In the genomic region with DNA sequence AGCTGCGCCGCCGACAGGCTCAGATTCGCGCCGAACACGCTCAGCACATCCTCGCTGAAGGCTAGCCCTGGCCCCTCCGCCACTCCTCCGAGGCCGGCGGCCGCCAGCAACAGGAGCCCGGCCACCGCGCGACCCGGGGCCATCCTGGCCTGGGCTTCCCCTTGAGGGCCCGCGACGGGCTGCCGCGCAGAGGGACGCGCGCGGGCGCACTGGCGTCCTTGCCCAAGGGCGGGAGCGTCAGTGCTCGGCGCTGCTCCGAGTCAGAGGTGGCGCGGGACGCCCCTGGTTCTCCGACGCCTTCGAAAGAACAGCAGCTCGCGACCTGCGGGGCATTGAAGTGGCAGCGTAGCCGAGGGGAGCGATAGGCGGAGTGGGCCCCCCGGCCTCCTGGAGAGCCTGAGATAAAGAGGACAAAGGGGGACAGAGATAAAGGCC, we compare ENCODE assay signal across 8 cellular contexts. TPM values are rescaled to one million over a fixed set of nuclear protein-coding genes. Genes with fewer than 3 reads are reported as not detected.
DNase-seq lines count a peak whose midpoint lies in the region; ATAC-seq, FAIRE-seq and TF ChIP-seq lines count a peak whose summit lies in the region.

No MANE protein-coding gene starts in this region.

- no peak for FAIRE-seq in RCC 7860 (lab: Jason Lieb, UNC)

- H3K27ac ChIP-seq in CD8-positive, alpha-beta memory T cell (ENCODE audit: low read depth, low read length), result peak overlapping the region; percentile 93
- peak overlapping the region in 1 of 2 experiments; percentile 51; a peak in 3 of 4 replicates for H3K27ac ChIP-seq in SK-N-SH (ENCODE audit: low read depth in 2 of 2, low read length in 1 of 2)

- TF ChIP-seq EP300 in SK-N-SH (IDR thresholded peaks at IDR 0.05; ENCODE audit: borderline replicate concordance in 1 of 2, low read depth in 1 of 2, low read length in 1 of 2), result no peak

- intact Hi-C loops in left ventricle myocardium superior (cut with micrococcal nuclease), result no loop called here

- H3K27me3 ChIP-seq in CD8-positive, alpha-beta memory T cell (ENCODE audit: insufficient read depth, low read length, poor library complexity, severe bottlenecking), result no peaks in the 10 kb centered on the region
- H3K27me3 ChIP-seq in SK-N-SH (ENCODE audit: insufficient read depth), result no peaks in the 10 kb centered on the region; the same call in 1 of the 2 replicates

- DNase-seq in CD8-positive, alpha-beta memory T cell, result peak in 3 of 5 donors; percentile 56 to 81 (median 58)
- peak; percentile 84 for DNase-seq in SK-N-SH
- peak; percentile 42 for DNase-seq in activated naive CD8-positive, alpha-beta T cell treated with anti-CD3 and anti-CD28 coated beads, Interleukin-2, amount 50 U/mL, for 16 hours (ENCODE audit: low read depth, low spot score)
- DNase-seq in left ventricle myocardium superior, result peak; percentile 72
- DNase-seq in retina, result peak; percentile 92
- DNase-seq in RCC 7860 (ENCODE audit: low spot score), result no peak

- no peaks in the 10 kb centered on the region for H3K79me2 ChIP-seq in SK-N-SH (ENCODE audit: insufficient read depth)

- no peaks in the 10 kb centered on the region for H3K9me3 ChIP-seq in CD8-positive, alpha-beta memory T cell (ENCODE audit: low read length)
- H3K9me3 ChIP-seq in SK-N-SH, result no peaks in the 10 kb centered on the region

- H3F3A ChIP-seq in SK-N-SH (replicated peaks; ENCODE audit: insufficient read depth), result no peaks in the 10 kb centered on the region

- ATAC-seq in GM19395 (IDR thresholded peaks at IDR 0.05; ENCODE audit: unreplicated experiment), result peak; percentile 46
- peak; percentile 32 for ATAC-seq in HG03469 (IDR thresholded peaks at IDR 0.05; ENCODE audit: unreplicated experiment)
- ATAC-seq in left ventricle myocardium superior, result peak; percentile 86

- CTCF ChIA-PET in CD8-positive, alpha-beta memory T cell (lab: Charles Lee), result interaction anchor here (1.1 to 1.8 kb wide), 4 partner anchors 14 to 86 kb away, joined by 4 to 5 read pairs (median 4); no protein-coding TSS in a partner anchor
- CTCF ChIA-PET in SK-N-SH (lab: Yijun Ruan, JAX), result interaction anchor here (1.1 to 1.4 kb wide), 2 partner anchors 15 to 57 kb away, joined by 3 read pairs; no protein-coding TSS in a partner anchor

- H3K4me1 Mint-ChIP-seq in CD8-positive, alpha-beta memory T cell, result peaks cover 35 to 57% (median 56%) of the 10 kb centered on the region in 3 donors

- H3K36me3 Mint-ChIP-seq in CD8-positive, alpha-beta memory T cell, result peaks cover 0 to 12% (median 0%) of the 10 kb centered on the region in 3 donors

- H3K9me2 ChIP-seq in SK-N-SH, result no peaks in the 10 kb centered on the region

- no peaks in the 10 kb centered on the region for H3K36me3 ChIP-seq in CD8-positive, alpha-beta memory T cell (ENCODE audit: insufficient read depth, low read length)
- no peaks in the 10 kb centered on the region for H3K36me3 ChIP-seq in SK-N-SH (replicated peaks in 1 of 2; ENCODE audit: control insufficient read depth in 1 of 2, insufficient read depth in 2 of 2, low read length in 1 of 2)

- TF ChIP-seq CTCF in SK-N-SH (IDR thresholded peaks at IDR 0.05), result no peak

- H3K4me3 Mint-ChIP-seq in CD8-positive, alpha-beta memory T cell, result peak overlapping the region; percentile 90 to 95 (median 91)

- peak overlapping the region; percentile 92 to 99 (median 96) for H3K27ac Mint-ChIP-seq in CD8-positive, alpha-beta memory T cell

- H4K20me1 ChIP-seq in SK-N-SH (ENCODE audit: insufficient read depth), result no peaks in the 10 kb centered on the region

- no peaks in the 10 kb centered on the region for H3K27me3 Mint-ChIP-seq in CD8-positive, alpha-beta memory T cell

- H3K4me2 ChIP-seq in SK-N-SH, result peak overlapping the region; percentile 98

- no peaks in the 10 kb centered on the region for H3K9me3 Mint-ChIP-seq in CD8-positive, alpha-beta memory T cell

- peak overlapping the region; percentile 58; the same call in 1 of the 2 replicates for H3K9ac ChIP-seq in SK-N-SH

- peaks cover 42% of the 10 kb centered on the region for H3K4me1 ChIP-seq in CD8-positive, alpha-beta memory T cell (ENCODE audit: insufficient read depth, low read length)
- peaks cover 0 to 9% of the 10 kb centered on the region in 2 experiments; a peak in 1 of 4 replicates for H3K4me1 ChIP-seq in SK-N-SH (ENCODE audit: control insufficient read depth in 1 of 2, insufficient read depth in 2 of 2, low read depth in 1 of 2, low read length in 1 of 2)

- H2AFZ ChIP-seq in SK-N-SH (ENCODE audit: low read depth), result peak overlapping the region; percentile 100

- H3K4me3 ChIP-seq in CD8-positive, alpha-beta memory T cell (ENCODE audit: low read length), result peak overlapping the region; percentile 83
- peak overlapping the region; percentile 71 to 78 for H3K4me3 ChIP-seq in SK-N-SH (ENCODE audit: low read depth in 2 of 2, low read length in 1 of 2)

- TF ChIP-seq RAD21 in SK-N-SH (IDR thresholded peaks at IDR 0.05; ENCODE audit: low read length), result no peak

- POLR2A ChIA-PET in CD8-positive, alpha-beta memory T cell (lab: Charles Lee), result interaction anchor here (0.9 to 1.7 kb wide), 6 partner anchors 86 to 732 kb away, joined by 3 to 6 read pairs (median 4); partner anchors contain the start of genes MANBA, NFKB1 and SLC9B2
- POLR2A ChIA-PET in SK-N-SH (lab: Yijun Ruan, JAX), result interaction anchor here (0.6 kb wide), 1 partner anchor 579 kb away, joined by 3 read pairs; no protein-coding TSS in a partner anchor

- no CpG with 5 or more reads among the region's 48 CpGs for WGBS in SK-N-SH (ENCODE audit: low lambda C conversion rate)

TF ChIP-seq in SK-N-SH, 30 proteins besides CTCF, POLR2A, EP300 and RAD21:
- TF ChIP-seq FOXJ3 (CRISPR knock-in tag; IDR thresholded peaks at IDR 0.05), result 0 out of 2 replicates have a peak, but pooled peaks have one; percentile 36
- TF ChIP-seq, protein P1, sequence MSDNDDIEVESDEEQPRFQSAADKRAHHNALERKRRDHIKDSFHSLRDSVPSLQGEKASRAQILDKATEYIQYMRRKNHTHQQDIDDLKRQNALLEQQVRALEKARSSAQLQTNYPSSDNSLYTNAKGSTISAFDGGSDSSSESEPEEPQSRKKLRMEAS (IDR thresholded peaks at IDR 0.05; ENCODE audit: low read depth), result peak; percentile 64
- no peak for TF ChIP-seq TCF12 (IDR thresholded peaks at IDR 0.05)
- peak; percentile 7 for TF ChIP-seq CHD2 (IDR thresholded peaks at IDR 0.05; ENCODE audit: low read length, partially characterized antibody)
- peak; percentile 47; the same call in 1 of the 2 replicates for TF ChIP-seq NRF1 (IDR thresholded peaks at IDR 0.05; ENCODE audit: low read depth, low read length)
- TF ChIP-seq FOSL2 (IDR thresholded peaks at IDR 0.05; ENCODE audit: borderline replicate concordance, low read depth), result no peak

RNA-seq across cellular contexts. Expression of gene SLC39A8, which starts 0.7 kb away (rescaled TPM):
- total RNA-seq in CD8-positive, alpha-beta memory T cell, result 10 to 100 TPM; 82.0 to 84.2 TPM
- polyA plus RNA-seq in CD8-positive, alpha-beta memory T cell, result 43.5 TPM
- 1.5 TPM in 2 replicates for polyA plus RNA-seq in SK-N-SH (2012; rRNA removed)
- polyA plus RNA-seq in SK-N-SH (2012; cell fraction: cytosol; rRNA removed), result 2.1 and 2.3 TPM in 2 replicates
- polyA plus RNA-seq in SK-N-SH (2012; cell fraction: nucleus; rRNA removed), result 0.66 and 0.82 TPM in 2 replicates
- 5.0 TPM for total RNA-seq in left ventricle myocardium superior

Comparison
In these comparisons a context has a peak if more than half of its experiments do, and no peak if none do; other contexts are left out.
1. ATAC-seq: peak in every context shown above with its lines; median percentile 86 in left ventricle myocardium superior; 46 in GM19395; 32 in HG03469.
2. RNA of gene SLC39A8, which starts 0.7 kb away (total RNA-seq): 82.0 to 84.2 TPM in CD8-positive, alpha-beta memory T cell; 5.0 TPM in left ventricle myocardium superior (single experiment); every median in the first group is over 10 times any median in the second.